Comparison of ENCODE assay signal across 33 cellular contexts in the genomic region with DNA sequence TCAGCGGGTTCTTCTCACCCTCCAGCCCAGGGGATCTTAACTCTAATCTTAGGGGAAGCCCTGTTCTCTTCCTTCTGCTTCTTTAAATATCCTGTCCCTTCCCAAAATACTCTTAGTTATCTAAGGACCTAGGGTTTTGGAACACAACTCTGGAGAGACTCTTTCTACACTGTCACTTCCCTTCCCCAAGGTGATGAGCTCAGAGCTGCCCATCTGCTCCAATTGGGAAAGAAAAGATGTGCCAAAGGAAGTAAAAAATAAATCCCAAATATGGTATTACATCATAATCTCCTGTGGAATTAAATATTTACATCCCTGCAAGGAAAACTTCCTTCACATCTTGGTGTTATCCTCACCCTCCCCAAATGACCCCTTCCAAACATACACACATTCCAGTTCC.
"Had no signal": no experiment of that assay in that cellular context is flagged by ENCODE, and none has a peak within 500 bp of the region (broad histone marks: within the 10 kb centered on the region; RNA-seq: fewer than 3 reads in every experiment).

No MANE protein-coding gene starts in this region.

- H3K9me3 ChIP-seq: Peyer's patch had no signal

- H3K27me3 ChIP-seq: brain microvascular endothelial cell, Peyer's patch had no signal

- H3K27ac ChIP-seq: brain microvascular endothelial cell, Peyer's patch, VCaP had no signal

- H3K4me3 ChIP-seq: K562, Peyer's patch had no signal

- H3K36me3 ChIP-seq: brain microvascular endothelial cell, Peyer's patch had no signal

- H3K4me1 ChIP-seq: Peyer's patch had no signal

- ATAC-seq: activated T-cell treated with anti-CD3 and anti-CD28 coated beads, Interleukin-2, amount 50 U/mL, for 72 hours; activated T-helper 17 cell treated with anti-CD3 and anti-CD28 coated beads, Interleukin-2, amount 50 U/mL, for 72 hours; K562; PC-3 had no signal

- DNase-seq: activated B cell treated with CpG ODN at 0.5 μM for 24 hours; activated CD4-positive, alpha-beta memory T cell treated with anti-CD3 and anti-CD28 coated beads for 36 hours; activated CD4-positive, alpha-beta T cell treated with anti-CD3 and anti-CD28 coated beads for 4 hours; activated CD4-positive, alpha-beta T cell treated with anti-CD3 and anti-CD28 coated beads, Interleukin-2, amount 50 U/mL, for 1 hour; activated CD4-positive, CD25-positive, alpha-beta regulatory T cell treated with anti-CD3 and anti-CD28 coated beads, Interleukin-2, amount 50 U/mL, for 72 hours; activated CD8-positive, alpha-beta memory T cell treated with anti-CD3 and anti-CD28 coated beads, Interleukin-2, amount 50 U/mL, for 48 hours; activated effector memory CD4-positive, alpha-beta T cell treated with anti-CD3 and anti-CD28 coated beads, Interleukin-2, amount 50 U/mL, for 16 hours; activated naive CD4-positive, alpha-beta T cell; activated naive CD4-positive, alpha-beta T cell treated with anti-CD3 and anti-CD28 coated beads, Interleukin-2, amount 50 U/mL, for 16 hours; activated naive CD8-positive, alpha-beta T cell treated with anti-CD3 and anti-CD28 coated beads for 36 hours; activated T-cell treated with anti-CD3 and anti-CD28 coated beads, Interleukin-2, amount 50 U/mL, for 72 hours; amniotic stem cell; aorta; brain microvascular endothelial cell; central memory CD4-positive, alpha-beta T cell; NCI-H1105; NCI-H1417 treated with DMSO at 0.1 percent for 48 hours; NCI-H187 treated with DMSO at 0.1 percent for 48 hours; NCI-H2081; NCI-H2171 treated with DMSO at 0.1 percent for 48 hours; NCI-H226; NCI-H524 treated with DMSO at 0.1 percent for 48 hours; PC-3; Peyer's patch; RPMI8226; SIG-M5; SW 1271; T-helper 1 cell; T-helper 2 cell; T-helper 9 cell had no signal
